In the genomic region with DNA sequence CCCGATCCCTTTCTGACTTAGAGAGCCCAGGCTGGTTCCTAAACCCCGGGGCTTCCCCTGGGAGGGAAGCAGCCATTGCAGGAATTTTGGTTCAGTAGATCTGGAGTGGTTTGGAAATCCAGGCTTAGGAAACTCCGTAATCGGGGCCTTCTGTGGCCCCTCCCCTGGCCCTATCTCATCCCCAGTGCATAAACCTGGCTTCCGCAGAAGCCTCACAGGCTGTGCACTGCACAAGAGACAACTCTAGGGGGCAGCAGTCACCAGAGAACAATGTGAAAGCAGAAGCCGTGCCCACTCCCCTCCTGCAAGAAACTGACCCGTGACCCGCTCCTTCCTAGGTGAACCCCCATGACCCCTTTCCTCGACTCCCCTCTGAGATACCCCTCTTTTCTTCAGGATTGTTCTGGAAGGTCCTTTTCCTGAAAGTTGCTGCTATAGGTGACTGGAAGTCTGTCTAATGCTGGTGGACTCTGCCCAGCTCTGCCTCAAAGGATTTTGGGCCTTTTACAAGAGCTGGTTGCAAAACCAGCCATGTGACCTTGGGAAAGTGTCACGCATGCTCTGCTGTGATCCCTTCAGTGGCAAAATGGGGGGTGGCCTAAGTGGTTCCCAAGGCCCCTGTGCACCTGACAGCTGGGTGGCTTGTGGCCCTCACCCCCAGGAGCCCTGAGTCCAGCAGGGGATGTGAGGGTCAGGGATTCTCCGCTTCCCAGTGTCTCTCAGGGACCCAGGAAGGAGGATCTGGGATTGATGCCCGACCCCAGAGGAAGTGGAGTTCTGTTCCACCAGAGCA, we compare ENCODE assay signal across 1 cellular context.
TF ChIP-seq lines count a peak whose summit lies in the region.

No MANE protein-coding gene starts in this region.

TF ChIP-seq in HepG2, 621 proteins besides CTCF, POLR2A, EP300 and RAD21 (continued from another document and continues in another):
- TF ChIP-seq AHDC1 (CRISPR knock-in tag; IDR thresholded peaks at IDR 0.05; ENCODE audit: borderline replicate concordance) = no peak
- TF ChIP-seq ZNF34 (CRISPR knock-in tag; IDR thresholded peaks at IDR 0.05; ENCODE audit: borderline replicate concordance) = no peak
- TF ChIP-seq PAXIP1 (CRISPR knock-in tag; conservative IDR thresholded peaks at IDR 0.05) = 0 out of 2 replicates have a peak, but pooled peaks have one; percentile 26
- TF ChIP-seq, protein P1, sequence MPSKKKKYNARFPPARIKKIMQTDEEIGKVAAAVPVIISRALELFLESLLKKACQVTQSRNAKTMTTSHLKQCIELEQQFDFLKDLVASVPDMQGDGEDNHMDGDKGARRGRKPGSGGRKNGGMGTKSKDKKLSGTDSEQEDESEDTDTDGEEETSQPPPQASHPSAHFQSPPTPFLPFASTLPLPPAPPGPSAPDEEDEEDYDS (CRISPR knock-in tag; IDR thresholded peaks at IDR 0.05) = no peak
- TF ChIP-seq ZSCAN30 (CRISPR knock-in tag; IDR thresholded peaks at IDR 0.05) = no peak
- no peak for TF ChIP-seq ZBTB20 (CRISPR knock-in tag; IDR thresholded peaks at IDR 0.05; ENCODE audit: borderline replicate concordance, low read depth)
- no peak for TF ChIP-seq ZNF280B (CRISPR knock-in tag; IDR thresholded peaks at IDR 0.05; ENCODE audit: borderline replicate concordance)
- no peak for TF ChIP-seq HHEX (CRISPR knock-in tag; IDR thresholded peaks at IDR 0.05)
- peak; percentile 23; the same call in 1 of the 2 replicates for TF ChIP-seq MEF2D (CRISPR knock-in tag; IDR thresholded peaks at IDR 0.05)
- TF ChIP-seq KLF15 (CRISPR knock-in tag; IDR thresholded peaks at IDR 0.05; ENCODE audit: borderline replicate concordance) = no peak
- no peak for TF ChIP-seq MBNL3 (CRISPR knock-in tag; conservative IDR thresholded peaks at IDR 0.05)
- TF ChIP-seq ZGPAT (CRISPR knock-in tag; IDR thresholded peaks at IDR 0.05) = 0 out of 2 replicates have a peak, but pooled peaks have one; percentile 20
- no peak for TF ChIP-seq ZNF816 (CRISPR knock-in tag; IDR thresholded peaks at IDR 0.05; ENCODE audit: borderline replicate concordance)
- TF ChIP-seq HNF1B (CRISPR knock-in tag; IDR thresholded peaks at IDR 0.05) = no peak; the same call in 1 of the 2 replicates
- TF ChIP-seq, protein P2, sequence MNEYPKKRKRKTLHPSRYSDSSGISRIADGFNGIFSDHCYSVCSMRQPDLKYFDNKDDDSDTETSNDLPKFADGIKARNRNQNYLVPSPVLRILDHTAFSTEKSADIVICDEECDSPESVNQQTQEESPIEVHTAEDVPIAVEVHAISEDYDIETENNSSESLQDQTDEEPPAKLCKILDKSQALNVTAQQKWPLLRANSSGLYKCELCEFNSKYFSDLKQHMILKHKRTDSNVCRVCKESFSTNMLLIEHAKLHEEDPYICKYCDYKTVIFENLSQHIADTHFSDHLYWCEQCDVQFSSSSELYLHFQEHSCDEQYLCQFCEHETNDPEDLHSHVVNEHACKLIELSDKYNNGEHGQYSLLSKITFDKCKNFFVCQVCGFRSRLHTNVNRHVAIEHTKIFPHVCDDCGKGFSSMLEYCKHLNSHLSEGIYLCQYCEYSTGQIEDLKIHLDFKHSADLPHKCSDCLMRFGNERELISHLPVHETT (CRISPR knock-in tag; conservative IDR thresholded peaks at IDR 0.05) = no peak
- TF ChIP-seq, protein P3, sequence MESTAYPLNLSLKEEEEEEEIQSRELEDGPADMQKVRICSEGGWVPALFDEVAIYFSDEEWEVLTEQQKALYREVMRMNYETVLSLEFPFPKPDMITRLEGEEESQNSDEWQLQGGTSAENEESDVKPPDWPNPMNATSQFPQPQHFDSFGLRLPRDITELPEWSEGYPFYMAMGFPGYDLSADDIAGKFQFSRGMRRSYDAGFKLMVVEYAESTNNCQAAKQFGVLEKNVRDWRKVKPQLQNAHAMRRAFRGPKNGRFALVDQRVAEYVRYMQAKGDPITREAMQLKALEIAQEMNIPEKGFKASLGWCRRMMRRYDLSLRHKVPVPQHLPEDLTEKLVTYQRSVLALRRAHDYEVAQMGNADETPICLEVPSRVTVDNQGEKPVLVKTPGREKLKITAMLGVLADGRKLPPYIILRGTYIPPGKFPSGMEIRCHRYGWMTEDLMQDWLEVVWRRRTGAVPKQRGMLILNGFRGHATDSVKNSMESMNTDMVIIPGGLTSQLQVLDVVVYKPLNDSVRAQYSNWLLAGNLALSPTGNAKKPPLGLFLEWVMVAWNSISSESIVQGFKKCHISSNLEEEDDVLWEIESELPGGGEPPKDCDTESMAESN (CRISPR knock-in tag; conservative IDR thresholded peaks at IDR 0.05) = no peak; the same call in 1 of the 2 replicates
- no peak for TF ChIP-seq KDM1A (CRISPR knock-in tag; IDR thresholded peaks at IDR 0.05)
- TF ChIP-seq ZNF766 (CRISPR knock-in tag; IDR thresholded peaks at IDR 0.05; ENCODE audit: borderline replicate concordance) = 0 out of 2 replicates have a peak, but pooled peaks have one; percentile 19
- no peak for TF ChIP-seq MXI1 (IDR thresholded peaks at IDR 0.05; ENCODE audit: borderline replicate concordance, low read depth, low read length)
- TF ChIP-seq U2AF2 (IDR thresholded peaks at IDR 0.05; ENCODE audit: low read depth, low read length) = no peak
- TF ChIP-seq RFX1 (IDR thresholded peaks at IDR 0.05) = no peak
- TF ChIP-seq SMARCC2 (IDR thresholded peaks at IDR 0.05) = no peak
- 0 out of 2 replicates have a peak, but pooled peaks have one; percentile 38 for TF ChIP-seq GZF1 (CRISPR knock-in tag; IDR thresholded peaks at IDR 0.05)
- no peak for TF ChIP-seq CBX5 (CRISPR knock-in tag; IDR thresholded peaks at IDR 0.05; ENCODE audit: borderline replicate concordance)
- peak; percentile 79 for TF ChIP-seq ZNF781 (CRISPR knock-in tag; IDR thresholded peaks at IDR 0.05; ENCODE audit: borderline replicate concordance, not compliant biosample characterization)
- TF ChIP-seq ZNF501 (CRISPR knock-in tag; IDR thresholded peaks at IDR 0.05) = 0 out of 2 replicates have a peak, but pooled peaks have one; percentile 18
- peak; percentile 35 for TF ChIP-seq TEAD3 (CRISPR knock-in tag; optimal IDR thresholded peaks at IDR 0.05; ENCODE audit: borderline replicate concordance)
- TF ChIP-seq SP4 (CRISPR knock-in tag; IDR thresholded peaks at IDR 0.05) = no peak
- TF ChIP-seq ZEB1 (IDR thresholded peaks at IDR 0.05; ENCODE audit: insufficient replicate concordance, low read depth) = no peak
- peak; percentile 73; the same call in 1 of the 2 replicates for TF ChIP-seq ZNF556 (CRISPR knock-in tag; IDR thresholded peaks at IDR 0.05; ENCODE audit: borderline replicate concordance)
- TF ChIP-seq, protein P4, sequence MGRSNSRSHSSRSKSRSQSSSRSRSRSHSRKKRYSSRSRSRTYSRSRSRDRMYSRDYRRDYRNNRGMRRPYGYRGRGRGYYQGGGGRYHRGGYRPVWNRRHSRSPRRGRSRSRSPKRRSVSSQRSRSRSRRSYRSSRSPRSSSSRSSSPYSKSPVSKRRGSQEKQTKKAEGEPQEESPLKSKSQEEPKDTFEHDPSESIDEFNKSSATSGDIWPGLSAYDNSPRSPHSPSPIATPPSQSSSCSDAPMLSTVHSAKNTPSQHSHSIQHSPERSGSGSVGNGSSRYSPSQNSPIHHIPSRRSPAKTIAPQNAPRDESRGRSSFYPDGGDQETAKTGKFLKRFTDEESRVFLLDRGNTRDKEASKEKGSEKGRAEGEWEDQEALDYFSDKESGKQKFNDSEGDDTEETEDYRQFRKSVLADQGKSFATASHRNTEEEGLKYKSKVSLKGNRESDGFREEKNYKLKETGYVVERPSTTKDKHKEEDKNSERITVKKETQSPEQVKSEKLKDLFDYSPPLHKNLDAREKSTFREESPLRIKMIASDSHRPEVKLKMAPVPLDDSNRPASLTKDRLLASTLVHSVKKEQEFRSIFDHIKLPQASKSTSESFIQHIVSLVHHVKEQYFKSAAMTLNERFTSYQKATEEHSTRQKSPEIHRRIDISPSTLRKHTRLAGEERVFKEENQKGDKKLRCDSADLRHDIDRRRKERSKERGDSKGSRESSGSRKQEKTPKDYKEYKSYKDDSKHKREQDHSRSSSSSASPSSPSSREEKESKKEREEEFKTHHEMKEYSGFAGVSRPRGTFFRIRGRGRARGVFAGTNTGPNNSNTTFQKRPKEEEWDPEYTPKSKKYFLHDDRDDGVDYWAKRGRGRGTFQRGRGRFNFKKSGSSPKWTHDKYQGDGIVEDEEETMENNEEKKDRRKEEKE (IDR thresholded peaks at IDR 0.05) = no peak
- TF ChIP-seq HNRNPK (IDR thresholded peaks at IDR 0.05; ENCODE audit: low read depth, low read length, poor library complexity, severe bottlenecking) = no peak
